ENCODE assay signal across 9 cellular contexts in the genomic region with DNA sequence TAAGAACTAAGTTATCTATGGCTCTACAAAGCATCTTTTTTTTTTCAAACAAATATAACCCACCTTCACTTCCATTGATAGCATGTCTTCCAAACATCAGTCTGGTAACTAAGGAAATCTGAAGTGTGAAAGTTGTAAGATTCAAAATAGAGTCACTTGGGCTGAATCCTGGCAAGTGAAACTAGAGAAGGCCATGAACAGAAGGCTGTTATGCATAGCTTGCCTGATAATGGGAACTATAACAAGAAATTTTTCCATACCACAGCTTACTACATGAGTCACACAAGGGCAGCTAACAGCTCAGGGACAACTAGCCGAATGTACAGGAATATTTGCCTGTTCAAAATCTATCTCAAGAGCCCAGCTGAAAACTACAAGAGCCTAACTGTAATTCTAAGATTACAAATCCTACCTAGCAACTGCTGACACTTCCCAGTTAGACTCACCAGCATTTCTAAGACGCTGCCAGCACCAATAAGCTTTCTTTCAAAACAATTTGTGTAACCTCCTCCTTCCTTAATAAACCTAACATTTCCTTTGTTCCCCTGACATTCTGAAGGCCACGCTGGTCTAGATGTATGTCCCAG.
DNase-seq lines count a peak whose midpoint lies in the region; ATAC-seq and TF ChIP-seq lines count a peak whose summit lies in the region.
"Had no signal": no experiment of that assay in that cellular context is flagged by ENCODE, and none has a peak within 500 bp of the region (broad histone marks: within the 10 kb centered on the region; RNA-seq: fewer than 3 reads in every experiment).

No MANE protein-coding gene starts in this region.

- ATAC-seq in HG02798 (IDR thresholded peaks at IDR 0.05; ENCODE audit: poor library complexity, unreplicated experiment), result peak; percentile 91

- DNase-seq in NCI-H2196 (lab: John Stamatoyannopoulos, UW; ENCODE audit: unreplicated experiment), result peak; percentile 6
- DNase-seq in NCI-H2196 treated with DMSO at 0.1 percent for 48 hours (lab: John Stamatoyannopoulos, UW; ENCODE audit: unreplicated experiment), result no peak
- peak; percentile 16 for DNase-seq in NCI-H226
- peak; percentile 65 for DNase-seq in epithelial cell of esophagus (ENCODE audit: low read depth)
- DNase-seq in NCI-H345 (lab: John Stamatoyannopoulos, UW), result no peak
- DNase-seq in esophagus muscularis mucosa (ENCODE audit: extremely low spot score), result no peak
- DNase-seq in stimulated activated CD8-positive, alpha-beta memory T cell treated with anti-CD3 and anti-CD28 coated beads, Interleukin-4, amount 100 ng/mL, for 48 hours, result no peak

- H3K4me3 ChIP-seq in epithelial cell of esophagus (ENCODE audit: low read length) (no peak overlapping the region), esophagus muscularis mucosa (no peak overlapping the region)

- TF ChIP-seq POLR2A in esophagus muscularis mucosa (IDR thresholded peaks at IDR 0.05; ENCODE audit: low read depth), result no peak

- no peak overlapping the region for H3K27ac ChIP-seq in esophagus muscularis mucosa (replicated peaks in 1 of 4)
- H3K27ac ChIP-seq: neutrophil had no signal

- 26% methylated on average over 3 of the region's 3 CpGs for WGBS in esophagus muscularis mucosa

- no peaks in the 10 kb centered on the region for H3K9me3 ChIP-seq in esophagus muscularis mucosa
- H3K9me3 ChIP-seq: neutrophil had no signal

- TF ChIP-seq EP300 in esophagus muscularis mucosa (IDR thresholded peaks at IDR 0.05), result no peak

- no peaks in the 10 kb centered on the region for H3K27me3 ChIP-seq in esophagus muscularis mucosa
- H3K27me3 ChIP-seq: neutrophil had no signal

- no peaks in the 10 kb centered on the region for H3K36me3 ChIP-seq in esophagus muscularis mucosa
- H3K36me3 ChIP-seq: neutrophil had no signal

- H3K4me1 ChIP-seq in esophagus muscularis mucosa, result no peaks in the 10 kb centered on the region

- no peak for TF ChIP-seq CTCF in epithelial cell of esophagus (IDR thresholded peaks at IDR 0.05; ENCODE audit: insufficient read depth, low read depth, low read length, missing control alignments)
- no peak for TF ChIP-seq CTCF in esophagus muscularis mucosa (IDR thresholded peaks at IDR 0.05)

- intact Hi-C loops in esophagus muscularis mucosa (cut with DNase I), result no loop called here

Comparison
In these comparisons a context has a peak if more than half of its experiments do, and no peak if none do; other contexts are left out.
1. DNase-seq: peak in NCI-H2196 (single experiment), NCI-H226 (single experiment) and epithelial cell of esophagus (single experiment); none in NCI-H2196 treated with DMSO at 0.1 percent for 48 hours (single experiment), NCI-H345 (single experiment), esophagus muscularis mucosa (single experiment) and stimulated activated CD8-positive, alpha-beta memory T cell treated with anti-CD3 and anti-CD28 coated beads, Interleukin-4, amount 100 ng/mL, for 48 hours (single experiment).